In genomic region chr9:128438343-128439109, GRCh38 we compare ENCODE assay signal across 8 cellular contexts. TPM values are rescaled to one million over a fixed set of nuclear protein-coding genes. Genes with fewer than 3 reads are reported as not detected.
DNase-seq lines count a peak whose midpoint lies in the region; ATAC-seq and TF ChIP-seq lines count a peak whose summit lies in the region.

No MANE protein-coding gene starts in this region.

- no peak for TF ChIP-seq POLR2A in lower leg skin (IDR thresholded peaks at IDR 0.05)

- in situ Hi-C loops in G401 (cut with HindIII; ENCODE audit: low sequenced_read_pairs) = no loop called here

- peak in 1 of 3 donors; percentile 90 for TF ChIP-seq CTCF in lower leg skin (IDR thresholded peaks at IDR 0.05)

- WGBS in lower leg skin, 2 donors = 26 to 32% methylated on average over 9 to 12 of the region's 12 CpGs

- ATAC-seq in HG03280 (IDR thresholded peaks at IDR 0.05; ENCODE audit: unreplicated experiment) (peak; percentile 68), HG03378 (IDR thresholded peaks at IDR 0.05; ENCODE audit: unreplicated experiment) (no peak)

- DNase-seq in G401 (ENCODE audit: low spot score) (peak; percentile 90), NCI-H82 treated with DMSO at 0.1 percent for 48 hours (lab: John Stamatoyannopoulos, UW; ENCODE audit: unreplicated experiment) (peak; percentile 47), dermis microvascular lymphatic vessel endothelial cell (ENCODE audit: low read depth in 2 of 2) (peak; percentile 73 to 85), lower leg skin (ENCODE audit: low spot score in 2 of 2) (peak; percentile 75 to 96)
- DNase-seq in activated CD4-positive, alpha-beta T cell treated with anti-CD3 and anti-CD28 coated beads, Interleukin-2, amount 50 U/mL, for 24 hours (ENCODE audit: low read depth in 1 of 2, low spot score in 1 of 2) = peak; percentile 70 to 77
- peak; percentile 58 for DNase-seq in stimulated activated CD8-positive, alpha-beta memory T cell treated with anti-CD3 and anti-CD28 coated beads, Interleukin-12 subunit alpha, Interleukin-12 subunit beta, amount 100 ng/mL, for 24 hours (ENCODE audit: extremely low read depth)

- no peak overlapping the region for H3K4me3 ChIP-seq in lower leg skin (ENCODE audit: low read depth, poor library complexity, severe bottlenecking)

- intact Hi-C loops in lower leg skin (cut with DNase I; ENCODE audit: low total_unique reads) = no loop called here

RNA-seq across cellular contexts. Expression of gene ODF2, which starts 17.3 kb away (rescaled TPM):
- 52.9 and 60.7 TPM in 2 replicates for total RNA-seq in G401 (2014; rRNA removed; shearing (Covaris generic))
- total RNA-seq in dermis microvascular lymphatic vessel endothelial cell = 23.4 and 24.8 TPM in 2 replicates
- 10 to 100 TPM; 15.0 to 22.1 (median 18.0) TPM for total RNA-seq in lower leg skin

RNA-seq across cellular contexts. Expression of gene CERCAM, which starts 17.9 kb away (rescaled TPM):
- total RNA-seq in G401 (2014; rRNA removed; shearing (Covaris generic)) = 10.6 and 11.9 TPM in 2 replicates
- total RNA-seq in dermis microvascular lymphatic vessel endothelial cell (17.5 and 28.2 TPM in 2 replicates), lower leg skin (10 to 100 TPM in 1 of 4 donors, 1 to 10 TPM in 3; 5.6 to 21.3 (median 7.3) TPM)
